In genomic region chr2:121263996-121264715, GRCh38 we compare ENCODE assay signal across 1 cellular context.
TF ChIP-seq lines count a peak whose summit lies in the region.

No MANE protein-coding gene starts in this region.

TF ChIP-seq in GM23338, 12 proteins besides CTCF, POLR2A, EP300 and RAD21 (continued from another document):
- no peak for TF ChIP-seq ZNF462 (CRISPR knock-in tag; IDR thresholded peaks at IDR 0.05)
- TF ChIP-seq ZNF331 (CRISPR knock-in tag; IDR thresholded peaks at IDR 0.05; ENCODE audit: low read depth) = no peak
- TF ChIP-seq STAT1 (IDR thresholded peaks at IDR 0.05; ENCODE audit: unreplicated experiment) = no peak
- TF ChIP-seq POLR2AphosphoS5 (IDR thresholded peaks at IDR 0.05; ENCODE audit: low read depth) = no peak
- TF ChIP-seq ETS1 (IDR thresholded peaks at IDR 0.05) = no peak
- TF ChIP-seq ZNF114 (CRISPR knock-in tag; IDR thresholded peaks at IDR 0.05) = no peak
- no peak for TF ChIP-seq CREB1 (CRISPR knock-in tag; IDR thresholded peaks at IDR 0.05; ENCODE audit: low read depth)
- TF ChIP-seq NANOG (IDR thresholded peaks at IDR 0.05; ENCODE audit: borderline replicate concordance) = no peak
TF ChIP-seq in GM23338: peak in this region for 0.
